ENCODE assay signal across 16 cellular contexts in genomic region chr7:6252748-6253147, GRCh38. TPM values are rescaled to one million over a fixed set of nuclear protein-coding genes. Genes with fewer than 3 reads are reported as not detected.
DNase-seq lines count a peak whose midpoint lies in the region; ATAC-seq and TF ChIP-seq lines count a peak whose summit lies in the region.
"Had no signal": no experiment of that assay in that cellular context is flagged by ENCODE, and none has a peak within 500 bp of the region (broad histone marks: within the 10 kb centered on the region; RNA-seq: fewer than 3 reads in every experiment).

No MANE protein-coding gene starts in this region.

- peaks cover 0 to 41% of the 10 kb centered on the region in 2 donors for H3K27me3 Mint-ChIP-seq in natural killer cell treated with Interleukin-12 subunit alpha and Interleukin-12 subunit beta and Interleukin-15 and Interleukin-18, amount 100 ng/mL, for 72 hours

- H3K9me3 ChIP-seq in HEK293 (ENCODE audit: control insufficient read depth, insufficient read depth, low read depth, low read length) (no peaks in the 10 kb centered on the region), subcutaneous abdominal adipose tissue (ENCODE audit: control insufficient read depth in 5 of 5, low read length in 5 of 5) (no peaks in the 10 kb centered on the region)

- H3K4me3 ChIP-seq in HEK293 (ENCODE audit: low read depth, low read length) (no peak overlapping the region), WI38 (ENCODE audit: low read depth, low read length) (peak overlapping the region; percentile 8; the same call in 1 of the 2 replicates), subcutaneous abdominal adipose tissue (ENCODE audit: low read depth in 1 of 5, low read length in 5 of 5) (no peak overlapping the region)

- CTCF ChIA-PET in HEK293 (lab: Yijun Ruan, JAX), result no interaction called here

- H3K36me3 ChIP-seq in HEK293 (ENCODE audit: control insufficient read depth in 2 of 2, insufficient read depth in 1 of 2, low read length in 2 of 2), result no peaks in the 10 kb centered on the region
- no peaks in the 10 kb centered on the region for H3K36me3 ChIP-seq in subcutaneous abdominal adipose tissue (ENCODE audit: control insufficient read depth in 5 of 5, insufficient read depth in 5 of 5, low read length in 5 of 5)

- H3K27ac Mint-ChIP-seq in natural killer cell treated with Interleukin-12 subunit alpha and Interleukin-12 subunit beta and Interleukin-15 and Interleukin-18, amount 100 ng/mL, for 72 hours, result peak overlapping the region in 1 of 2 donors; percentile 35
- H3K27ac Mint-ChIP-seq: activated CD8-positive, alpha-beta memory T cell treated with anti-CD3 and anti-CD28 coated beads, Interleukin-2, amount 10 ng/mL, durations not matched to agents 7 days and 5 days; CD4-positive, alpha-beta memory T cell had no signal

- H3K27ac ChIP-seq in HEK293 (ENCODE audit: extremely low read depth, low read depth, low read length) (no peak overlapping the region), subcutaneous abdominal adipose tissue (ENCODE audit: low read depth, low read length) (peak overlapping the region; percentile 7)

- no peaks in the 10 kb centered on the region for H3K36me3 Mint-ChIP-seq in natural killer cell treated with Interleukin-12 subunit alpha and Interleukin-12 subunit beta and Interleukin-15 and Interleukin-18, amount 100 ng/mL, for 72 hours
- H3K36me3 Mint-ChIP-seq: activated CD8-positive, alpha-beta memory T cell treated with anti-CD3 and anti-CD28 coated beads, Interleukin-2, amount 10 ng/mL, durations not matched to agents 7 days and 5 days; CD4-positive, alpha-beta memory T cell had no signal

- H3K4me1 Mint-ChIP-seq in natural killer cell treated with Interleukin-12 subunit alpha and Interleukin-12 subunit beta and Interleukin-15 and Interleukin-18, amount 100 ng/mL, for 72 hours (ENCODE audit: low read depth in 2 of 2), result peaks cover 13 to 51% of the 10 kb centered on the region in 2 donors

- H3K27me3 ChIP-seq in subcutaneous abdominal adipose tissue (ENCODE audit: control insufficient read depth in 5 of 5, insufficient read depth in 4 of 5, low read length in 5 of 5), result no peaks in the 10 kb centered on the region

- H3K4me3 Mint-ChIP-seq in natural killer cell treated with Interleukin-12 subunit alpha and Interleukin-12 subunit beta and Interleukin-15 and Interleukin-18, amount 100 ng/mL, for 72 hours, result no peak overlapping the region
- H3K4me3 Mint-ChIP-seq: activated CD8-positive, alpha-beta memory T cell treated with anti-CD3 and anti-CD28 coated beads, Interleukin-2, amount 10 ng/mL, durations not matched to agents 7 days and 5 days; CD4-positive, alpha-beta memory T cell had no signal

- no peak overlapping the region for H3K9ac ChIP-seq in subcutaneous abdominal adipose tissue (ENCODE audit: low read length in 5 of 5)

- TF ChIP-seq CTCF in HEK293 (tag by site-specific recombination; IDR thresholded peaks at IDR 0.05), result no peak
- TF ChIP-seq CTCF in WI38 (IDR thresholded peaks at IDR 0.05; ENCODE audit: low read depth, low read length), result no peak

- POLR2A ChIA-PET in HEK293 (lab: Yijun Ruan, JAX), result no interaction called here

- ATAC-seq in GM19324 (IDR thresholded peaks at IDR 0.05; ENCODE audit: low FRiP score, unreplicated experiment), result no peak
- no peak for ATAC-seq in natural killer cell treated with Interleukin-12 subunit alpha and Interleukin-12 subunit beta and Interleukin-15 and Interleukin-18, amount 100 ng/mL, for 72 hours
- ATAC-seq: activated CD8-positive, alpha-beta memory T cell treated with anti-CD3 and anti-CD28 coated beads, Interleukin-2, amount 10 ng/mL, durations not matched to agents 7 days and 5 days; sciatic nerve had no signal

- DNase-seq in fibroblast of peridontal ligament (ENCODE audit: extremely low read depth) (peak; percentile 72), RPMI8226 (no peak)
- no peak for DNase-seq in natural killer cell treated with Interleukin-12 subunit alpha and Interleukin-12 subunit beta and Interleukin-15 and Interleukin-18, amount 100 ng/mL, for 72 hours (ENCODE audit: low spot score)
- DNase-seq: activated CD8-positive, alpha-beta memory T cell treated with anti-CD3 and anti-CD28 coated beads, Interleukin-2, amount 10 ng/mL, durations not matched to agents 7 days and 5 days; aorta; CD4-positive, alpha-beta memory T cell; DND-41; GOT3; NCI-H187 treated with DMSO at 0.1 percent for 48 hours; NCI-H526 treated with DMSO at 0.1 percent for 48 hours; stimulated activated CD4-positive, alpha-beta T cell treated with anti-CD3 and anti-CD28 coated beads, Interleukin-4, amount 100 ng/mL, for 1 hour had no signal

- H3K9me3 Mint-ChIP-seq in natural killer cell treated with Interleukin-12 subunit alpha and Interleukin-12 subunit beta and Interleukin-15 and Interleukin-18, amount 100 ng/mL, for 72 hours, result no peaks in the 10 kb centered on the region
- H3K9me3 Mint-ChIP-seq: CD4-positive, alpha-beta memory T cell had no signal

- H3K4me1 ChIP-seq in HEK293 (ENCODE audit: control insufficient read depth, insufficient read depth, low read length), result peaks cover 8% of the 10 kb centered on the region; the same call in 1 of the 2 replicates
- H3K4me1 ChIP-seq in subcutaneous abdominal adipose tissue (ENCODE audit: control insufficient read depth in 5 of 5, insufficient read depth in 5 of 5, low read length in 5 of 5), result peaks cover 8 to 46% (median 43%) of the 10 kb centered on the region in 5 donors

TF ChIP-seq in HEK293, 187 proteins besides CTCF, POLR2A, EP300 and RAD21:
- TF ChIP-seq ZNF639 (tag by site-specific recombination; IDR thresholded peaks at IDR 0.05) (no peak), ZNF114 (tag by site-specific recombination; IDR thresholded peaks at IDR 0.05) (no peak), ZNF600 (tag by site-specific recombination; IDR thresholded peaks at IDR 0.05) (peak; percentile 48; the same call in 1 of the 2 replicates)

RNA-seq across cellular contexts. Expression of gene CYTH3, which starts 19.7 kb away (rescaled TPM):
- total RNA-seq in natural killer cell treated with Interleukin-12 subunit alpha and Interleukin-12 subunit beta and Interleukin-15 and Interleukin-18, amount 100 ng/mL, for 72 hours, result 1 to 10 TPM in 1 of 2 donors, under 1 TPM in 1; 0.64 to 5.4 TPM
